Comparison of ENCODE assay signal across 36 cellular contexts in the genomic region with DNA sequence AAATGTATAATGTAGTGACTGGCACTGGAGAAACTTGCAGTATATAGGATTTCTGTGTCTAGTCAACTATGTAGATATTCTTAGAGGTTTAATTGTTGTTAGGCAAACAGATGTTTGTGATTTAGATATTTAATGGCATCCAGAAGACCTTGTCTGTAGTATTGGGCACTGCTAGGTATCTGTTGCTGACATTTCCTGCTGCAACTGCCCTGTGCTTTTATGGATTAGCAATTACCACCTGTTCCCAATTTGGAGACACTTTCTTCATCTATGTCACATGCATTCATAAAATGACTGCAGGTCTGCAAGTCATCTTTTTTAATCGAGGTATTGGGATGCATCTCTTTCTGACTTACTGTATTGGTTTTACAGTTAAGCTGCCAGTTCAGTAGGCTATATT.
"Had no signal": no experiment of that assay in that cellular context is flagged by ENCODE, and none has a peak within 500 bp of the region (broad histone marks: within the 10 kb centered on the region; RNA-seq: fewer than 3 reads in every experiment).

No MANE protein-coding gene starts in this region.

- H3K9me3 Mint-ChIP-seq: activated B cell treated with CpG ODN at 0.5 μM for 24 hours; activated CD4-positive, alpha-beta memory T cell treated with anti-CD3 and anti-CD28 coated beads, Interleukin-2, amount 10 ng/mL, durations not matched to agents 7 days and 5 days; activated naive CD4-positive, alpha-beta T cell treated with anti-CD3 and anti-CD28 coated beads for 36 hours; activated naive CD4-positive, alpha-beta T cell treated with anti-CD3 and anti-CD28 coated beads, Interleukin-2, amount 50 U/mL, for 72 hours had no signal

- H3K27me3 ChIP-seq: adrenal gland, body of pancreas, breast epithelium, MG63, SJCRH30 had no signal

- ATAC-seq: activated CD8-positive, alpha-beta memory T cell treated with anti-CD3 and anti-CD28 coated beads, Interleukin-2, amount 10 ng/mL, durations not matched to agents 7 days and 5 days; activated naive CD4-positive, alpha-beta T cell treated with anti-CD3 and anti-CD28 coated beads, Interleukin-2, amount 50 U/mL, for 72 hours; body of pancreas; Panc1 had no signal

- H3K4me1 Mint-ChIP-seq: activated B cell treated with CpG ODN at 0.5 μM for 24 hours had no signal

- H3K4me3 ChIP-seq: adrenal gland, body of pancreas, breast epithelium, MG63, SJCRH30 had no signal

- H3K27ac Mint-ChIP-seq: activated B cell treated with CpG ODN at 0.5 μM for 24 hours; activated CD4-positive, alpha-beta memory T cell treated with anti-CD3 and anti-CD28 coated beads, Interleukin-2, amount 10 ng/mL, durations not matched to agents 7 days and 5 days; activated CD8-positive, alpha-beta memory T cell treated with anti-CD3 and anti-CD28 coated beads, Interleukin-2, amount 10 ng/mL, durations not matched to agents 7 days and 5 days; activated naive CD4-positive, alpha-beta T cell treated with anti-CD3 and anti-CD28 coated beads for 36 hours; activated naive CD4-positive, alpha-beta T cell treated with anti-CD3 and anti-CD28 coated beads, Interleukin-2, amount 50 U/mL, for 72 hours had no signal

- DNase-seq: activated B cell treated with CpG ODN at 0.5 μM for 24 hours; activated CD4-positive, alpha-beta memory T cell treated with anti-CD3 and anti-CD28 coated beads, Interleukin-2, amount 10 ng/mL, durations not matched to agents 7 days and 5 days; activated CD4-positive, alpha-beta T cell treated with anti-CD3 and anti-CD28 coated beads for 4 hours; activated CD4-positive, alpha-beta T cell treated with anti-CD3 and anti-CD28 coated beads, Interleukin-2, amount 50 U/mL, for 1 hour; activated CD4-positive, CD25-positive, alpha-beta regulatory T cell treated with anti-CD3 and anti-CD28 coated beads, Interleukin-2, amount 50 U/mL, for 72 hours; activated CD8-positive, alpha-beta memory T cell treated with anti-CD3 and anti-CD28 coated beads for 24 hours; activated CD8-positive, alpha-beta memory T cell treated with anti-CD3 and anti-CD28 coated beads, Interleukin-2, amount 10 ng/mL, durations not matched to agents 7 days and 5 days; activated CD8-positive, alpha-beta memory T cell treated with anti-CD3 and anti-CD28 coated beads, Interleukin-2, amount 50 U/mL, for 48 hours; activated gamma-delta T cell treated with Interleukin-2 at 50 U/mL for 16 hours; activated naive CD4-positive, alpha-beta T cell treated with anti-CD3 and anti-CD28 coated beads for 36 hours; adrenal gland; body of pancreas; Kasumi-1; KG1; MG63; NCI-H1048; NCI-H1105 treated with DMSO at 0.1 percent for 48 hours; NCI-H1436; NCI-H1694; NCI-H1930; NCI-H2081 treated with DMSO at 0.1 percent for 48 hours; NCI-H2227 treated with DMSO at 0.1 percent for 48 hours; NCI-H446; NCI-H510A treated with DMSO at 0.1 percent for 48 hours; NCI-H526 treated with DMSO at 0.1 percent for 48 hours; NCI-H82; SHP77; SJCRH30; SW 1271; T-helper 1 cell; T-helper 2 cell; T-helper 9 cell had no signal

- H3K27me3 Mint-ChIP-seq: activated B cell treated with CpG ODN at 0.5 μM for 24 hours; activated CD4-positive, alpha-beta memory T cell treated with anti-CD3 and anti-CD28 coated beads, Interleukin-2, amount 10 ng/mL, durations not matched to agents 7 days and 5 days; activated CD8-positive, alpha-beta memory T cell treated with anti-CD3 and anti-CD28 coated beads, Interleukin-2, amount 10 ng/mL, durations not matched to agents 7 days and 5 days had no signal

- H3K36me3 ChIP-seq: adrenal gland, breast epithelium had no signal

- H3K4me1 ChIP-seq: adrenal gland, body of pancreas, breast epithelium, SJCRH30 had no signal

- H3K9me3 ChIP-seq: adrenal gland, body of pancreas, breast epithelium, MG63, SJCRH30 had no signal

- H3K27ac ChIP-seq: adrenal gland, body of pancreas, breast epithelium, SJCRH30, VCaP had no signal

- H3K4me3 Mint-ChIP-seq: activated B cell treated with CpG ODN at 0.5 μM for 24 hours; activated CD4-positive, alpha-beta memory T cell treated with anti-CD3 and anti-CD28 coated beads, Interleukin-2, amount 10 ng/mL, durations not matched to agents 7 days and 5 days; activated CD8-positive, alpha-beta memory T cell treated with anti-CD3 and anti-CD28 coated beads, Interleukin-2, amount 10 ng/mL, durations not matched to agents 7 days and 5 days; activated naive CD4-positive, alpha-beta T cell treated with anti-CD3 and anti-CD28 coated beads for 36 hours had no signal
